In the genomic region with DNA sequence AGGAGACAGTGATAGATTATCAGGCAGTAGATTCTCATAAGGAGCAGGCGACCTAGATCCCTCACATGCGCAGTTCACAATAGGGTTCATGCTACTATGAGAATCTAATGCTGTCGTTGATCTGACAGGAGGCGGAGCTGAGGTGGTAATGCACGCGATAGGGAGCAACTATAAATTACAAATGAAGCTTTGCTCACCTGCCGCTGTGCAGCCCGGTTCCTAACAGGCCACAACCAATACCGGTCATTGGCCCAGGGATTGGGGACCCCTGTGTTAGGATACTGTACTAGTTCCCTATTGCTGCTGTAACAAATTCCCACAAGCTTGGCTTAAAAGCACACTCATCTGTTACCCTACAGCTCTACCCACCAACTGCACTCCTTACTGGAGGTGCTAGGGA, we compare ENCODE assay signal across 27 cellular contexts. TPM values are rescaled to one million over a fixed set of nuclear protein-coding genes. Genes with fewer than 3 reads are reported as not detected.
DNase-seq lines count a peak whose midpoint lies in the region; ATAC-seq and TF ChIP-seq lines count a peak whose summit lies in the region.
"Had no signal": no experiment of that assay in that cellular context is flagged by ENCODE, and none has a peak within 500 bp of the region (broad histone marks: within the 10 kb centered on the region; RNA-seq: fewer than 3 reads in every experiment).

No MANE protein-coding gene starts in this region.

- H3K4me1 ChIP-seq in trophoblast cell (ENCODE audit: control insufficient read depth in 1 of 2, insufficient read depth in 2 of 2, low read length in 2 of 2) (peaks cover 6 to 8% of the 10 kb centered on the region in 2 experiments), ovary (ENCODE audit: insufficient read depth) (peaks cover 7% of the 10 kb centered on the region)
- H3K4me1 ChIP-seq: BE2C had no signal

- no peak overlapping the region for H3K18ac ChIP-seq in trophoblast cell (ENCODE audit: low read length)

- no peaks in the 10 kb centered on the region for H3K79me1 ChIP-seq in trophoblast cell (ENCODE audit: low read length)

- H2BK120ac ChIP-seq in trophoblast cell (ENCODE audit: insufficient read depth, low read length, poor library complexity), result no peak overlapping the region

- H2AFZ ChIP-seq in trophoblast cell (ENCODE audit: insufficient read depth, low read length, poor library complexity), result no peak overlapping the region

- H3K9me3 Mint-ChIP-seq in activated CD8-positive, alpha-beta memory T cell treated with anti-CD3 and anti-CD28 coated beads, Interleukin-2, amount 10 ng/mL, durations not matched to agents 7 days and 5 days (ENCODE audit: low read depth), result no peaks in the 10 kb centered on the region
- peaks cover 6% of the 10 kb centered on the region for H3K9me3 Mint-ChIP-seq in glutamatergic neuron (ENCODE audit: unreplicated experiment)
- H3K9me3 Mint-ChIP-seq: CD4-positive, CD25-positive, alpha-beta regulatory T cell; CD8-positive, alpha-beta memory T cell had no signal

- no peak overlapping the region for H2BK5ac ChIP-seq in trophoblast cell (ENCODE audit: low read depth, low read length, poor library complexity)

- ATAC-seq in activated CD8-positive, alpha-beta memory T cell treated with anti-CD3 and anti-CD28 coated beads, Interleukin-2, amount 10 ng/mL, durations not matched to agents 7 days and 5 days, result no peak
- ATAC-seq: A549, GM12878 had no signal

- no peak overlapping the region for H3K23ac ChIP-seq in trophoblast cell (ENCODE audit: low read length)

- H4K91ac ChIP-seq in trophoblast cell (ENCODE audit: low read depth, low read length), result no peak overlapping the region

- no peaks in the 10 kb centered on the region for H3K36me3 Mint-ChIP-seq in activated CD8-positive, alpha-beta memory T cell treated with anti-CD3 and anti-CD28 coated beads, Interleukin-2, amount 10 ng/mL, durations not matched to agents 7 days and 5 days
- no peaks in the 10 kb centered on the region for H3K36me3 Mint-ChIP-seq in glutamatergic neuron (ENCODE audit: unreplicated experiment)
- H3K36me3 Mint-ChIP-seq: CD4-positive, alpha-beta memory T cell; CD4-positive, CD25-positive, alpha-beta regulatory T cell had no signal

- DNase-seq in activated CD8-positive, alpha-beta memory T cell treated with anti-CD3 and anti-CD28 coated beads, Interleukin-2, amount 10 ng/mL, durations not matched to agents 7 days and 5 days, result peak; percentile 18
- DNase-seq in activated CD8-positive, alpha-beta memory T cell treated with anti-CD3 and anti-CD28 coated beads, Interleukin-2, amount 50 U/mL, for 48 hours, result no peak
- DNase-seq in glutamatergic neuron, result no peak
- no peak for DNase-seq in trophoblast cell
- DNase-seq in ovary, result no peak
- DNase-seq in stimulated activated CD4-positive, alpha-beta T cell treated with anti-CD3 and anti-CD28 coated beads, Interleukin-2, amount 100 ng/mL, for 24 hours, result no peak
- DNase-seq: BE2C; C1 segment of cervical spinal cord; CD4-positive, alpha-beta memory T cell; CD4-positive, CD25-positive, alpha-beta regulatory T cell; CD8-positive, alpha-beta memory T cell; COR-L47; DMS 273 treated with DMSO at 0.1 percent for 48 hours; DMS153; DMS53; DMS79; DND-41; EL; GDM1 had no signal

- H3K9me3 ChIP-seq in trophoblast cell (ENCODE audit: insufficient read depth, low read depth, low read length), result peaks cover 7% of the 10 kb centered on the region
- no peaks in the 10 kb centered on the region for H3K9me3 ChIP-seq in ovary
- H3K9me3 ChIP-seq: A549, BE2C had no signal

- H3K27ac Mint-ChIP-seq in activated CD8-positive, alpha-beta memory T cell treated with anti-CD3 and anti-CD28 coated beads, Interleukin-2, amount 10 ng/mL, durations not matched to agents 7 days and 5 days, result no peak overlapping the region
- peak overlapping the region; percentile 73 for H3K27ac Mint-ChIP-seq in glutamatergic neuron (ENCODE audit: unreplicated experiment)
- H3K27ac Mint-ChIP-seq: CD14-positive monocyte; CD4-positive, alpha-beta memory T cell; CD8-positive, alpha-beta memory T cell had no signal

- H3K9ac ChIP-seq in trophoblast cell (ENCODE audit: low read length), result no peak overlapping the region
- H3K9ac ChIP-seq: BLaER1 had no signal

- CTCF ChIA-PET in activated CD8-positive, alpha-beta memory T cell treated with anti-CD3 and anti-CD28 coated beads, Interleukin-2, amount 10 ng/mL, durations not matched to agents 7 days and 5 days (lab: Charles Lee), result interaction anchor here (0.6 to 2.6 kb wide), 10 partner anchors 9 to 171 kb away, joined by 3 to 30 read pairs (median 3); no protein-coding TSS in a partner anchor

- H3K36me3 ChIP-seq in trophoblast cell (ENCODE audit: control insufficient read depth in 1 of 2, insufficient read depth in 2 of 2, low read length in 2 of 2) (no peaks in the 10 kb centered on the region), ovary (no peaks in the 10 kb centered on the region)
- H3K36me3 ChIP-seq: BE2C, BLaER1 had no signal

- peaks cover 40% of the 10 kb centered on the region for H3K27me3 Mint-ChIP-seq in activated CD8-positive, alpha-beta memory T cell treated with anti-CD3 and anti-CD28 coated beads, Interleukin-2, amount 10 ng/mL, durations not matched to agents 7 days and 5 days
- peaks cover 13% of the 10 kb centered on the region for H3K27me3 Mint-ChIP-seq in glutamatergic neuron (ENCODE audit: unreplicated experiment)

- H3K4me3 Mint-ChIP-seq in activated CD8-positive, alpha-beta memory T cell treated with anti-CD3 and anti-CD28 coated beads, Interleukin-2, amount 10 ng/mL, durations not matched to agents 7 days and 5 days, result no peak overlapping the region
- H3K4me3 Mint-ChIP-seq in glutamatergic neuron (ENCODE audit: unreplicated experiment), result no peak overlapping the region
- H3K4me3 Mint-ChIP-seq: CD4-positive, alpha-beta memory T cell; CD4-positive, CD25-positive, alpha-beta regulatory T cell had no signal

- no peak overlapping the region for H4K12ac ChIP-seq in trophoblast cell (ENCODE audit: low read depth, low read length)

- H3K4me2 ChIP-seq in trophoblast cell (ENCODE audit: low read length), result no peak overlapping the region
- H3K4me2 ChIP-seq: BLaER1 had no signal

- no CpG with 5 or more reads among the region's 9 CpGs for WGBS in trophoblast cell (ENCODE audit: extremely low coverage, insufficient coverage, insufficient read length)
- 90 to 95% (median 91%) methylated on average over 9 of the region's 9 CpGs for WGBS in ovary, 3 donors

- H4K8ac ChIP-seq in trophoblast cell (ENCODE audit: low read depth, low read length), result no peak overlapping the region

- no peaks in the 10 kb centered on the region for H3K79me2 ChIP-seq in trophoblast cell (ENCODE audit: control insufficient read depth, insufficient read depth, low read length, poor library complexity)

- no peak overlapping the region for H2BK12ac ChIP-seq in trophoblast cell (ENCODE audit: low read length)

- H2AK5ac ChIP-seq in trophoblast cell (ENCODE audit: low read length), result no peak overlapping the region

- no peak overlapping the region for H3K4ac ChIP-seq in trophoblast cell (ENCODE audit: low read depth, low read length)

- peaks cover 8% of the 10 kb centered on the region for H3K27me3 ChIP-seq in trophoblast cell (ENCODE audit: insufficient read depth, low read length)
- H3K27me3 ChIP-seq in ovary, result no peaks in the 10 kb centered on the region

- H3K14ac ChIP-seq in trophoblast cell (ENCODE audit: low read length), result no peak overlapping the region

- H3K27ac ChIP-seq in trophoblast cell (ENCODE audit: low read depth, low read length) (no peak overlapping the region), ovary (no peak overlapping the region)
- H3K27ac ChIP-seq: 22Rv1, A549, BLaER1 had no signal

- TF ChIP-seq CTCF in glutamatergic neuron (IDR thresholded peaks at IDR 0.05; ENCODE audit: partially characterized antibody, unreplicated experiment) (no peak), ovary (IDR thresholded peaks at IDR 0.05) (no peak)

- no peak for TF ChIP-seq EP300 in ovary (IDR thresholded peaks at IDR 0.05)

- intact Hi-C loops in ovary (cut with DNase I), result loop anchor here in 3 of 4 donors (5.0 to 10.0 kb wide), 4 partner anchors 47 to 310 kb away; no protein-coding TSS in a partner anchor

- no peak for TF ChIP-seq POLR2A in ovary (IDR thresholded peaks at IDR 0.05)

- peaks cover 10% of the 10 kb centered on the region for H3K4me1 Mint-ChIP-seq in activated CD8-positive, alpha-beta memory T cell treated with anti-CD3 and anti-CD28 coated beads, Interleukin-2, amount 10 ng/mL, durations not matched to agents 7 days and 5 days
- peaks cover 2% of the 10 kb centered on the region for H3K4me1 Mint-ChIP-seq in glutamatergic neuron (ENCODE audit: low read depth, unreplicated experiment)

- peak overlapping the region; percentile 14 for H3K4me3 ChIP-seq in trophoblast cell (ENCODE audit: low read depth, low read length)
- H3K4me3 ChIP-seq in ovary, result no peak overlapping the region
- H3K4me3 ChIP-seq: A549, BLaER1, GM12878 had no signal

RNA-seq across cellular contexts. Expression of a gene that starts 10.7 kb away (rescaled TPM):
- not detected for total RNA-seq in activated CD8-positive, alpha-beta memory T cell treated with anti-CD3 and anti-CD28 coated beads, Interleukin-2, amount 10 ng/mL, durations not matched to agents 7 days and 5 days
- total RNA-seq in glutamatergic neuron (ENCODE audit: unreplicated experiment) (not detected), ovary (under 1 TPM in 1 of 7 donors, not detected in 6; 0.83 TPM)
- polyA plus RNA-seq in trophoblast cell (2013), result 0.01 TPM in 2 replicates
- not detected for polyA plus RNA-seq in ovary
- total RNA-seq: A172; CD4-positive, alpha-beta memory T cell; CD4-positive, CD25-positive, alpha-beta regulatory T cell; CD8-positive, alpha-beta memory T cell; Daoy; G401; GM12878 had no signal
- polyA plus RNA-seq: CD14-positive monocyte; CD4-positive, alpha-beta memory T cell; CD4-positive, CD25-positive, alpha-beta regulatory T cell; CD8-positive, alpha-beta memory T cell; GM12878 had no signal

RNA-seq across cellular contexts. Expression of a gene that starts 21.9 kb away (rescaled TPM):
- total RNA-seq in activated CD8-positive, alpha-beta memory T cell treated with anti-CD3 and anti-CD28 coated beads, Interleukin-2, amount 10 ng/mL, durations not matched to agents 7 days and 5 days, result under 1 TPM; 0.20 to 0.28 TPM
- total RNA-seq in glutamatergic neuron (ENCODE audit: unreplicated experiment) (45.0 TPM), ovary (10 to 100 TPM in 5 of 7 donors, 1 to 10 TPM in 2; 3.0 to 82.2 (median 23.7) TPM)
- 5.7 and 5.9 TPM in 2 replicates for polyA plus RNA-seq in trophoblast cell (2013)
- 10 to 100 TPM in 1 of 2 donors, 1 to 10 TPM in 1; 7.0 to 13.2 TPM for polyA plus RNA-seq in ovary

RNA-seq across cellular contexts. Expression of a gene that starts 57.8 kb away (rescaled TPM):
- total RNA-seq in activated CD8-positive, alpha-beta memory T cell treated with anti-CD3 and anti-CD28 coated beads, Interleukin-2, amount 10 ng/mL, durations not matched to agents 7 days and 5 days, result not detected
- total RNA-seq in glutamatergic neuron (ENCODE audit: unreplicated experiment) (not detected), ovary (1 to 10 TPM in 4 of 7 donors, under 1 TPM in 1, not detected in 2; 0.55 to 1.8 (median 1.6) TPM)
- polyA plus RNA-seq in trophoblast cell (2013), result not detected in 2 replicates
- polyA plus RNA-seq in ovary, result not detected
- total RNA-seq: A172; CD4-positive, CD25-positive, alpha-beta regulatory T cell; CD8-positive, alpha-beta memory T cell; Daoy; G401; GM12878 had no signal
- polyA plus RNA-seq: A549; CD14-positive monocyte; CD4-positive, alpha-beta memory T cell; CD4-positive, CD25-positive, alpha-beta regulatory T cell; CD8-positive, alpha-beta memory T cell; GM12878 had no signal
